9 cellular contexts compared by ENCODE assay signal in the genomic region with DNA sequence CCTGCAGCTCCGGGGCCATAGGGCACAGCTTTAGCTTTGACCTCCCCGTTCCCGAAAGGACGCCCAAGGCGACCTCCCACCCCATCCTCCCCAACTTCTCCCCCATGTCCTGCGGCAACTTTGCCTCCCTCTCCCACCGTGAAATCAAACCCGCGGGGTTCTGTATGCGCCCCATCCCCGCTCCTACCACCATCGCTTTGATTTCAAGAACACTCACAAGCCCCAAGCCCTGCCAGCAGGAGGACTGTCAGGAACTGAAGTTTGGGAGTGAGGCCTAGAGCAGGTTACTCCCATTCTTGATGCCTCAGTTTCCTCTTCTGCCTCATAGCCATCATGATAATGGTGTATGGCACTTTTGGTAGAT. TPM values are rescaled to one million over a fixed set of nuclear protein-coding genes. Genes with fewer than 3 reads are reported as not detected.
A peak's percentile ranks its signal among the peaks of the same experiment; 100 is the strongest.
DNase-seq lines count a peak whose midpoint lies in the region; ATAC-seq, FAIRE-seq and TF ChIP-seq lines count a peak whose summit lies in the region.
"Had no signal": no experiment of that assay in that cellular context is flagged by ENCODE, and none has a peak within 500 bp of the region (broad histone marks: within the 10 kb centered on the region; RNA-seq: fewer than 3 reads in every experiment).

No MANE protein-coding gene starts in this region.

- no peak for FAIRE-seq in small intestine (lab: Jason Lieb, UNC)
- FAIRE-seq: K562 had no signal

- peaks cover 3% of the 10 kb centered on the region for H3K36me3 Mint-ChIP-seq in effector memory CD8-positive, alpha-beta T cell (ENCODE audit: insufficient read depth)
- H3K36me3 Mint-ChIP-seq in neural progenitor cell = no peaks in the 10 kb centered on the region

- peaks cover 6% of the 10 kb centered on the region for H3K79me2 ChIP-seq in neural progenitor cell (ENCODE audit: low read depth)

- H3F3A ChIP-seq in neural progenitor cell (ENCODE audit: low read depth) = peaks cover 31% of the 10 kb centered on the region

- no CpG with 5 or more reads among the region's 12 CpGs for WGBS in IMR-90 (ENCODE audit: extremely low coverage in 2 of 2, insufficient read length in 1 of 2), 2 experiments
- 22 to 35% (median 35%) methylated on average over 12 of the region's 12 CpGs for WGBS in small intestine, 3 donors

- no peak overlapping the region for H3K14ac ChIP-seq in IMR-90 (replicated peaks; ENCODE audit: low read depth, low read length)

- 0 out of 2 replicates have a peak overlapping the region, but pooled peaks have one; percentile 56 for H3K23ac ChIP-seq in IMR-90 (ENCODE audit: low read depth, low read length)

- no peak for TF ChIP-seq CTCF in BE2C (IDR thresholded peaks at IDR 0.05; ENCODE audit: low read depth, low read length)
- TF ChIP-seq CTCF in IMR-90 (conservative IDR thresholded peaks at IDR 0.05; ENCODE audit: low read depth, low read length) = no peak
- peak; percentile 12 for TF ChIP-seq CTCF in neural progenitor cell (IDR thresholded peaks at IDR 0.05)

- TF ChIP-seq RAD21 in IMR-90 (IDR thresholded peaks at IDR 0.05; ENCODE audit: low read length) = no peak

- H3K4ac ChIP-seq in IMR-90 (ENCODE audit: low read depth, low read length) = no peak overlapping the region

- H3K4me1 Mint-ChIP-seq in effector memory CD8-positive, alpha-beta T cell (ENCODE audit: low read depth in 2 of 2) = peaks cover 11 to 15% of the 10 kb centered on the region in 2 donors
- peaks cover 34% of the 10 kb centered on the region for H3K4me1 Mint-ChIP-seq in neural progenitor cell

- BruUV-seq in IMR-90 (replicated peaks; lab: Mats Ljungman, UMichigan) = no TSS peak

- CTCF ChIA-PET in IMR-90 (lab: Yijun Ruan, JAX) = no interaction called here

- no peak for TF ChIP-seq POLR2A in IMR-90 (IDR thresholded peaks at IDR 0.05; ENCODE audit: low read depth, low read length)

- dilution Hi-C loops in IMR-90 (cut with HindIII; ENCODE audit: low sequenced_read_pairs, unreplicated experiment) = no loop called here

- no peak overlapping the region for H3K18ac ChIP-seq in IMR-90 (ENCODE audit: low read depth, low read length)

- peak overlapping the region; percentile 17 for H2AK9ac ChIP-seq in IMR-90 (replicated peaks; ENCODE audit: low read depth, low read length, poor library complexity)

- no peaks in the 10 kb centered on the region for H4K20me1 ChIP-seq in IMR-90 (ENCODE audit: insufficient read depth, low read length)
- H4K20me1 ChIP-seq in neural progenitor cell (ENCODE audit: low read depth) = peaks cover 12% of the 10 kb centered on the region

- peak overlapping the region; percentile 74 to 81 for H3K4me3 Mint-ChIP-seq in effector memory CD8-positive, alpha-beta T cell
- H3K4me3 Mint-ChIP-seq in neural progenitor cell = peak overlapping the region; percentile 85

- H3K9ac ChIP-seq in IMR-90 (ENCODE audit: low read depth, low read length) (no peak overlapping the region), neural progenitor cell (no peak overlapping the region)

- H3K4me1 ChIP-seq in BE2C = peaks cover 3% of the 10 kb centered on the region; the same call in 1 of the 2 replicates
- peaks cover 17% of the 10 kb centered on the region for H3K4me1 ChIP-seq in IMR-90 (ENCODE audit: control insufficient read depth, insufficient read depth, low read length)
- peaks cover 29% of the 10 kb centered on the region for H3K4me1 ChIP-seq in neural progenitor cell
- no peaks in the 10 kb centered on the region for H3K4me1 ChIP-seq in small intestine (ENCODE audit: control insufficient read depth in 2 of 2, insufficient read depth in 1 of 2, low read depth in 1 of 2, low read length in 1 of 2)

- H3K27me3 ChIP-seq in BE2C (no peaks in the 10 kb centered on the region), IMR-90 (ENCODE audit: control insufficient read depth, insufficient read depth, low read length) (peaks cover 2% of the 10 kb centered on the region; the same call in 1 of the 2 replicates), neural progenitor cell (peaks cover 63% of the 10 kb centered on the region), small intestine (ENCODE audit: control insufficient read depth in 2 of 2, insufficient read depth in 2 of 2, low read length in 2 of 2) (peaks cover 10 to 15% of the 10 kb centered on the region in 2 donors)

- H3K79me1 ChIP-seq in IMR-90 (ENCODE audit: low read depth in 1 of 2, low read length in 2 of 2) = peaks cover 3 to 5% of the 10 kb centered on the region in 2 experiments; a peak in 2 of 4 replicates

- POLR2A ChIA-PET in IMR-90 (lab: Charles Lee; ENCODE audit: unreplicated experiment) = no interaction called here

- H3K9me3 ChIP-seq in BE2C = no peaks in the 10 kb centered on the region
- no peaks in the 10 kb centered on the region for H3K9me3 ChIP-seq in IMR-90 (ENCODE audit: control insufficient read depth, insufficient read depth, low read length)
- no peaks in the 10 kb centered on the region for H3K9me3 ChIP-seq in neural progenitor cell (ENCODE audit: low read depth)
- no peaks in the 10 kb centered on the region for H3K9me3 ChIP-seq in small intestine (ENCODE audit: control insufficient read depth, low read depth)

- H2AFZ ChIP-seq in IMR-90 (replicated peaks; ENCODE audit: low read length, poor library complexity) (peak overlapping the region; percentile 98), neural progenitor cell (replicated peaks) (peak overlapping the region; percentile 61)

- H3K9me1 ChIP-seq in IMR-90 (ENCODE audit: insufficient read depth, low read length) = 0 out of 2 replicates have a peak, but pooled peaks cover 3% of the 10 kb centered on the region

- no peaks in the 10 kb centered on the region for H3K9me3 Mint-ChIP-seq in effector memory CD8-positive, alpha-beta T cell
- H3K9me3 Mint-ChIP-seq in neural progenitor cell = peaks cover 5% of the 10 kb centered on the region

- H3K27me3 Mint-ChIP-seq in effector memory CD8-positive, alpha-beta T cell = peaks cover 42 to 84% of the 10 kb centered on the region in 2 donors
- peaks cover 45% of the 10 kb centered on the region for H3K27me3 Mint-ChIP-seq in neural progenitor cell (ENCODE audit: insufficient read depth, low read depth)

- no peak overlapping the region for H2BK15ac ChIP-seq in IMR-90 (ENCODE audit: low read depth, low read length)

- no peak overlapping the region; a peak in 1 of 4 replicates for H4K8ac ChIP-seq in IMR-90 (ENCODE audit: low read depth in 2 of 2, low read length in 2 of 2)

- ATAC-seq in IMR-90 (ENCODE audit: low read depth) = no peak
- ATAC-seq in effector memory CD8-positive, alpha-beta T cell (replicated peaks) = no peak

- in situ Hi-C loops in IMR-90 (cut with MboI; ENCODE audit: low sequenced_read_pairs) (loop anchor here (10.0 kb wide), 1 partner anchor 1476 kb away; no protein-coding TSS in a partner anchor), G401 (cut with HindIII; ENCODE audit: low sequenced_read_pairs) (loop anchor here (25.0 kb wide), 1 partner anchor 149 kb away; no protein-coding TSS in a partner anchor)

- H2BK5ac ChIP-seq in IMR-90 (ENCODE audit: low read depth, low read length, poor library complexity, severe bottlenecking) = no peak overlapping the region

- peak overlapping the region; percentile 17; the same call in 1 of the 2 replicates for H2AK5ac ChIP-seq in IMR-90 (ENCODE audit: low read depth, low read length)

- no peak overlapping the region for H3K27ac ChIP-seq in IMR-90 (ENCODE audit: insufficient read depth, low read length)
- H3K27ac ChIP-seq in neural progenitor cell = no peak overlapping the region
- H3K27ac ChIP-seq in small intestine (ENCODE audit: low read depth in 1 of 2, low read length in 1 of 2) = no peak overlapping the region

- DNase-seq in BE2C (no peak), IMR-90 (no peak), neural progenitor cell (ENCODE audit: low spot score) (no peak), G401 (ENCODE audit: low spot score) (no peak), NCI-H2107 (lab: John Stamatoyannopoulos, UW) (no peak), small intestine (no peak), iPS-NIHi7 (ENCODE audit: extremely low spot score) (no peak)
- DNase-seq in effector memory CD8-positive, alpha-beta T cell = no peak

- no peak overlapping the region for H3K27ac Mint-ChIP-seq in effector memory CD8-positive, alpha-beta T cell
- no peak overlapping the region for H3K27ac Mint-ChIP-seq in neural progenitor cell

- H3K4me3 ChIP-seq in BE2C (ENCODE audit: low read depth, low read length) (peak overlapping the region; percentile 65), IMR-90 (ENCODE audit: insufficient read depth, low read depth, low read length) (no peak overlapping the region), neural progenitor cell (peak overlapping the region; percentile 56), small intestine (ENCODE audit: low read depth in 1 of 2, low read length in 2 of 2) (no peak overlapping the region)
- H3K4me3 ChIP-seq: K562 had no signal

- no peaks in the 10 kb centered on the region for H3K36me3 ChIP-seq in BE2C
- no peaks in the 10 kb centered on the region for H3K36me3 ChIP-seq in IMR-90 (ENCODE audit: control insufficient read depth, insufficient read depth, low read length)
- no peaks in the 10 kb centered on the region for H3K36me3 ChIP-seq in neural progenitor cell
- no peaks in the 10 kb centered on the region for H3K36me3 ChIP-seq in small intestine (ENCODE audit: control insufficient read depth in 2 of 2, insufficient read depth in 2 of 2, low read length in 2 of 2)

- H3K4me2 ChIP-seq in IMR-90 (ENCODE audit: low read depth, low read length) (no peak overlapping the region), neural progenitor cell (peak overlapping the region; percentile 95)

- intact Hi-C loops in IMR-90 (cut with micrococcal nuclease) = loop anchor here (5.0 kb wide), 1 partner anchor 554 kb away; no protein-coding TSS in a partner anchor

- no peak overlapping the region for H4K5ac ChIP-seq in IMR-90 (ENCODE audit: low read depth, low read length)

- H2BK20ac ChIP-seq in IMR-90 (ENCODE audit: low read depth, low read length) = no peak overlapping the region

- H3K56ac ChIP-seq in IMR-90 (ENCODE audit: extremely low read depth, insufficient read depth, low read length) = no peak overlapping the region

- peak overlapping the region; percentile 15; the same call in 1 of the 2 replicates for H2BK120ac ChIP-seq in IMR-90 (ENCODE audit: low read depth, low read length)

- no peak overlapping the region for H4K91ac ChIP-seq in IMR-90 (ENCODE audit: insufficient read depth, low read depth, low read length)

RNA-seq across cellular contexts. Expression of a gene that starts 2.3 kb away (rescaled TPM):
- 23.9 TPM for polyA plus RNA-seq in BE2C (2012; ENCODE audit: insufficient read depth, insufficient read length, low read depth)
- total RNA-seq in IMR-90 (2012; rRNA removed) = 5.0 and 7.0 TPM in 2 replicates
- polyA plus RNA-seq in IMR-90 (2012; rRNA removed) = 10.7 and 10.8 TPM in 2 replicates
- polyA plus RNA-seq in IMR-90 (2012; cell fraction: cytosol; rRNA removed) = 12.3 and 16.6 TPM in 2 replicates
- polyA plus RNA-seq in IMR-90 (2012; cell fraction: nucleus; rRNA removed; ENCODE audit: low replicate concordance) = 18.5 and 56.4 TPM in 2 replicates
- total RNA-seq in neural progenitor cell (ENCODE audit: low replicate concordance) = 29.5 and 68.9 TPM in 2 replicates
- total RNA-seq in G401 (2014; rRNA removed; shearing (Covaris generic)) = 25.4 and 35.5 TPM in 2 replicates
- 1 to 10 TPM in 1 of 3 donors, under 1 TPM in 1, not detected in 1; 0.27 to 4.3 TPM for polyA plus RNA-seq in small intestine

RNA-seq across cellular contexts. Expression of a gene that starts 7.8 kb away (rescaled TPM):
- 23.6 TPM for polyA plus RNA-seq in BE2C (2012; ENCODE audit: insufficient read depth, insufficient read length, low read depth)
- total RNA-seq in IMR-90 (2012; rRNA removed) (19.2 and 20.3 TPM in 2 replicates), neural progenitor cell (ENCODE audit: low replicate concordance) (11.7 and 22.0 TPM in 2 replicates)
- polyA plus RNA-seq in IMR-90 (2012; rRNA removed) (24.8 and 38.1 TPM in 2 replicates), small intestine (10 to 100 TPM in 2 of 3 donors, 1 to 10 TPM in 1; 9.7 to 20.0 (median 19.2) TPM)
- 15.9 and 19.6 TPM in 2 replicates for polyA plus RNA-seq in IMR-90 (2012; cell fraction: cytosol; rRNA removed)
- 25.0 and 29.9 TPM in 2 replicates for polyA plus RNA-seq in IMR-90 (2012; cell fraction: nucleus; rRNA removed; ENCODE audit: low replicate concordance)
- 34.2 and 41.0 TPM in 2 replicates for total RNA-seq in G401 (2014; rRNA removed; shearing (Covaris generic))

RNA-seq across cellular contexts. Expression of a gene that starts 56.9 kb away (rescaled TPM):
- polyA plus RNA-seq in BE2C (2012; ENCODE audit: insufficient read depth, insufficient read length, low read depth) = 78.8 TPM
- 20.8 and 38.6 TPM in 2 replicates for total RNA-seq in IMR-90 (2012; rRNA removed)
- polyA plus RNA-seq in IMR-90 (2012; rRNA removed) = 37.8 and 48.5 TPM in 2 replicates
- polyA plus RNA-seq in IMR-90 (2012; cell fraction: cytosol; rRNA removed) = 20.4 and 21.2 TPM in 2 replicates
- 75.0 and 295 TPM in 2 replicates for polyA plus RNA-seq in IMR-90 (2012; cell fraction: nucleus; rRNA removed; ENCODE audit: low replicate concordance)
- total RNA-seq in neural progenitor cell (ENCODE audit: low replicate concordance) = 73.2 and 82.2 TPM in 2 replicates
- total RNA-seq in G401 (2014; rRNA removed; shearing (Covaris generic)) = 34.1 and 39.5 TPM in 2 replicates
- polyA plus RNA-seq in small intestine = 10 to 100 TPM; 65.1 to 99.3 (median 71.9) TPM

Comparison
In these comparisons a context has a peak if more than half of its experiments do, and no peak if none do; other contexts are left out.
1. H3K4me3 ChIP-seq: peak in BE2C (single experiment) and neural progenitor cell (single experiment); none in IMR-90 (single experiment) and small intestine (0 of 2).